In genomic region chr1:235068155-235069121, GRCh38 we compare ENCODE assay signal across 1 cellular context.
TF ChIP-seq lines count a peak whose summit lies in the region.

No MANE protein-coding gene starts in this region.

TF ChIP-seq in HepG2, 621 proteins besides CTCF, POLR2A, EP300 and RAD21 (continued from another document and continues in another):
- TF ChIP-seq FOXP4 (CRISPR knock-in tag; IDR thresholded peaks at IDR 0.05), result peak; percentile 94
- TF ChIP-seq ISL2 (CRISPR knock-in tag; IDR thresholded peaks at IDR 0.05), result peak; percentile 88
- no peak for TF ChIP-seq ZNF737 (CRISPR knock-in tag; IDR thresholded peaks at IDR 0.05; ENCODE audit: borderline replicate concordance)
- TF ChIP-seq SETDB1 (CRISPR knock-in tag; IDR thresholded peaks at IDR 0.05; ENCODE audit: borderline replicate concordance), result no peak
- no peak for TF ChIP-seq NONO (IDR thresholded peaks at IDR 0.05)
- peak; percentile 60 for TF ChIP-seq NONO (CRISPR knock-in tag; conservative IDR thresholded peaks at IDR 0.05)
- TF ChIP-seq BORCS8-MEF2B (CRISPR knock-in tag; IDR thresholded peaks at IDR 0.05), result no peak
- TF ChIP-seq SRF (IDR thresholded peaks at IDR 0.05; ENCODE audit: low read depth, low read length), result no peak
- TF ChIP-seq ZSCAN9 (CRISPR knock-in tag; IDR thresholded peaks at IDR 0.05; ENCODE audit: borderline replicate concordance), result peak; percentile 52
- TF ChIP-seq MED1 (CRISPR knock-in tag; IDR thresholded peaks at IDR 0.05), result peak; percentile 98
- no peak for TF ChIP-seq ZNF670 (CRISPR knock-in tag; IDR thresholded peaks at IDR 0.05; ENCODE audit: borderline replicate concordance)
- TF ChIP-seq ZNF510 (CRISPR knock-in tag; IDR thresholded peaks at IDR 0.05; ENCODE audit: low read depth), result no peak
- peak; percentile 69; the same call in 1 of the 2 replicates for TF ChIP-seq ZNF607 (CRISPR knock-in tag; IDR thresholded peaks at IDR 0.05; ENCODE audit: borderline replicate concordance)
- TF ChIP-seq SIN3A (IDR thresholded peaks at IDR 0.05; ENCODE audit: borderline replicate concordance, low read depth, low read length), result no peak
- TF ChIP-seq CBX2 (IDR thresholded peaks at IDR 0.05; ENCODE audit: low read depth, low read length), result no peak
- TF ChIP-seq CBX2 (CRISPR knock-in tag; IDR thresholded peaks at IDR 0.05; ENCODE audit: low read depth), result no peak
- TF ChIP-seq MYPOP (CRISPR knock-in tag; IDR thresholded peaks at IDR 0.05), result no peak
- peak; percentile 8; the same call in 1 of the 2 replicates for TF ChIP-seq ZNF691 (CRISPR knock-in tag; IDR thresholded peaks at IDR 0.05; ENCODE audit: borderline replicate concordance, low read depth)
- peak; percentile 10; the same call in 1 of the 2 replicates for TF ChIP-seq NFYB (CRISPR knock-in tag; IDR thresholded peaks at IDR 0.05)
- TF ChIP-seq ZMYM3 (CRISPR knock-in tag; IDR thresholded peaks at IDR 0.05), result peak; percentile 48; the same call in 1 of the 2 replicates
- TF ChIP-seq ZNF33B (CRISPR knock-in tag; IDR thresholded peaks at IDR 0.05), result no peak
- TF ChIP-seq POLR2G (IDR thresholded peaks at IDR 0.05; ENCODE audit: low read depth, low read length), result peak; percentile 92
- TF ChIP-seq ETV5 (CRISPR knock-in tag; IDR thresholded peaks at IDR 0.05; ENCODE audit: borderline replicate concordance), result peak; percentile 73; the same call in 1 of the 2 replicates
- no peak for TF ChIP-seq ZFYVE20 (CRISPR knock-in tag; IDR thresholded peaks at IDR 0.05; ENCODE audit: borderline replicate concordance, low read depth)
- peak; percentile 83; the same call in 1 of the 2 replicates for TF ChIP-seq GATA4 (IDR thresholded peaks at IDR 0.05; ENCODE audit: borderline replicate concordance, low read depth)
- no peak for TF ChIP-seq ATF5 (CRISPR knock-in tag; IDR thresholded peaks at IDR 0.05; ENCODE audit: low read depth)
- peak; percentile 88; the same call in 1 of the 2 replicates for TF ChIP-seq FOXJ3 (CRISPR knock-in tag; IDR thresholded peaks at IDR 0.05; ENCODE audit: borderline replicate concordance)
- no peak for TF ChIP-seq LBX2 (CRISPR knock-in tag; IDR thresholded peaks at IDR 0.05; ENCODE audit: borderline replicate concordance)
- peak; percentile 85 for TF ChIP-seq MEIS2 (CRISPR knock-in tag; IDR thresholded peaks at IDR 0.05)
- no peak for TF ChIP-seq E2F5 (CRISPR knock-in tag; conservative IDR thresholded peaks at IDR 0.05)
- TF ChIP-seq SP4 (CRISPR knock-in tag; IDR thresholded peaks at IDR 0.05), result peak; percentile 57; the same call in 1 of the 2 replicates
- no peak for TF ChIP-seq HNRNPK (IDR thresholded peaks at IDR 0.05; ENCODE audit: low read depth, low read length, poor library complexity, severe bottlenecking)
- peak; percentile 91 for TF ChIP-seq NCOA2 (CRISPR knock-in tag; IDR thresholded peaks at IDR 0.05)
- TF ChIP-seq HDAC6 (IDR thresholded peaks at IDR 0.05; ENCODE audit: low read depth, low read length), result no peak
- TF ChIP-seq NFKBIZ (CRISPR knock-in tag; IDR thresholded peaks at IDR 0.05), result peak; percentile 47; the same call in 1 of the 2 replicates
- TF ChIP-seq ZFY (CRISPR knock-in tag; IDR thresholded peaks at IDR 0.05), result peak; percentile 54; the same call in 1 of the 2 replicates
- no peak for TF ChIP-seq ZUFSP (CRISPR knock-in tag; IDR thresholded peaks at IDR 0.05; ENCODE audit: borderline replicate concordance)
- no peak; the same call in 1 of the 2 replicates for TF ChIP-seq KDM6A (CRISPR knock-in tag; IDR thresholded peaks at IDR 0.05; ENCODE audit: low read depth)
- no peak; the same call in 1 of the 2 replicates for TF ChIP-seq PRDM15 (CRISPR knock-in tag; IDR thresholded peaks at IDR 0.05)
- no peak for TF ChIP-seq MBD4 (IDR thresholded peaks at IDR 0.05; ENCODE audit: borderline replicate concordance, low read length)
- TF ChIP-seq ZNF550 (CRISPR knock-in tag; IDR thresholded peaks at IDR 0.05; ENCODE audit: borderline replicate concordance), result no peak
- peak; percentile 75 for TF ChIP-seq PITX1 (CRISPR knock-in tag; IDR thresholded peaks at IDR 0.05)
- TF ChIP-seq ZSCAN21 (CRISPR knock-in tag; IDR thresholded peaks at IDR 0.05; ENCODE audit: borderline replicate concordance), result peak; percentile 90
- no peak for TF ChIP-seq GLI4 (CRISPR knock-in tag; IDR thresholded peaks at IDR 0.05; ENCODE audit: borderline replicate concordance)
- peak; percentile 83; the same call in 1 of the 2 replicates for TF ChIP-seq MED13 (CRISPR knock-in tag; IDR thresholded peaks at IDR 0.05)
- no peak for TF ChIP-seq SNAPC2 (CRISPR knock-in tag; IDR thresholded peaks at IDR 0.05)
- peak; percentile 72; the same call in 1 of the 2 replicates for TF ChIP-seq ZBTB10 (CRISPR knock-in tag; IDR thresholded peaks at IDR 0.05; ENCODE audit: borderline replicate concordance)
- peak; percentile 76; the same call in 1 of the 2 replicates for TF ChIP-seq SIX1 (CRISPR knock-in tag; IDR thresholded peaks at IDR 0.05; ENCODE audit: borderline replicate concordance)
- peak; percentile 94 for TF ChIP-seq SAP130 (CRISPR knock-in tag; IDR thresholded peaks at IDR 0.05; ENCODE audit: low read depth)
- TF ChIP-seq ZNF549 (CRISPR knock-in tag; IDR thresholded peaks at IDR 0.05), result no peak
- TF ChIP-seq BRCA1 (CRISPR knock-in tag; IDR thresholded peaks at IDR 0.05), result no peak; the same call in 1 of the 2 replicates
- TF ChIP-seq ZNF124 (CRISPR knock-in tag; IDR thresholded peaks at IDR 0.05), result no peak
- no peak for TF ChIP-seq RNF2 (conservative IDR thresholded peaks at IDR 0.05; ENCODE audit: low read depth)
- no peak for TF ChIP-seq ZBTB49 (CRISPR knock-in tag; IDR thresholded peaks at IDR 0.05; ENCODE audit: borderline replicate concordance)
